ENCODE assay signal across 7 cellular contexts in genomic region chr5:20735715-20736114, GRCh38.
ATAC-seq lines count a peak whose summit lies in the region.

No MANE protein-coding gene starts in this region.

- peak; percentile 81 for ATAC-seq in GM18508 (IDR thresholded peaks at IDR 0.05; ENCODE audit: insufficient read depth, unreplicated experiment)
- ATAC-seq in GM18909 (IDR thresholded peaks at IDR 0.05; ENCODE audit: poor library complexity, unreplicated experiment), result peak; percentile 76
- peak; percentile 74 for ATAC-seq in GM21447 (IDR thresholded peaks at IDR 0.05; ENCODE audit: unreplicated experiment)
- ATAC-seq in HG02623 (IDR thresholded peaks at IDR 0.05; ENCODE audit: unreplicated experiment), result peak; percentile 90
- peak; percentile 86 for ATAC-seq in HG02981 (IDR thresholded peaks at IDR 0.05; ENCODE audit: unreplicated experiment)
- peak; percentile 69 for ATAC-seq in HG03378 (IDR thresholded peaks at IDR 0.05; ENCODE audit: unreplicated experiment)
- peak; percentile 51 for ATAC-seq in HG03571 (IDR thresholded peaks at IDR 0.05; ENCODE audit: unreplicated experiment)

Comparison
In these comparisons a context has a peak if more than half of its experiments do, and no peak if none do; other contexts are left out.
1. Peak in every context shown above with its lines: ATAC-seq.